In genomic region chr12:111598637-111599458, GRCh38 we compare ENCODE assay signal across 8 cellular contexts. TPM values are rescaled to one million over a fixed set of nuclear protein-coding genes. Genes with fewer than 3 reads are reported as not detected.
DNase-seq lines count a peak whose midpoint lies in the region; ATAC-seq lines count a peak whose summit lies in the region.

ATXN2 (minus strand) TSS chr12:111599315; CDS start chr12:111599034, 281 bp downstream.

- peak within 1 kb of the TSS; percentile 45 for H3K23ac ChIP-seq in mesendoderm (ENCODE audit: low read length)

- no peak within 1 kb of the TSS for H2BK15ac ChIP-seq in mesendoderm (replicated peaks; ENCODE audit: low read depth)

- H3K4ac ChIP-seq in mesendoderm (ENCODE audit: low read depth, low read length), result peak within 1 kb of the TSS; percentile 94

- no peaks in the 10 kb centered on the region for H3K36me3 ChIP-seq in effector memory CD4-positive, alpha-beta T cell (ENCODE audit: control insufficient read depth, insufficient read depth, low read length)
- no peaks in the 10 kb centered on the region for H3K36me3 ChIP-seq in mesendoderm (ENCODE audit: control insufficient read depth, insufficient read depth, low read length)

- H3K9me3 ChIP-seq in effector memory CD4-positive, alpha-beta T cell (ENCODE audit: control insufficient read depth, low read length), result no peaks in the 10 kb centered on the region

- DNase-seq in NCI-H187 (lab: John Stamatoyannopoulos, UW) (peak; percentile 43 to 79), NCI-H187 treated with DMSO at 0.1 percent for 48 hours (lab: John Stamatoyannopoulos, UW) (no peak), NCI-H2227 (lab: John Stamatoyannopoulos, UW; ENCODE audit: unreplicated experiment) (peak; percentile 89), mesendoderm (no peak)
- DNase-seq in activated CD4-positive, alpha-beta T cell treated with anti-CD3 and anti-CD28 coated beads, Interleukin-2, amount 50 U/mL, for 48 hours, result peak; percentile 65 to 67
- peak; percentile 62 to 67 (median 65) for DNase-seq in effector memory CD4-positive, alpha-beta T cell
- peak; percentile 40 for DNase-seq in stimulated activated CD8-positive, alpha-beta memory T cell treated with anti-CD3 and anti-CD28 coated beads, Interleukin-15, amount 100 ng/mL, for 24 hours (ENCODE audit: low read depth)

- peak within 1 kb of the TSS; percentile 96 for H2BK120ac ChIP-seq in mesendoderm (ENCODE audit: low read depth, low read length)

- H3K4me1 ChIP-seq in effector memory CD4-positive, alpha-beta T cell (ENCODE audit: control insufficient read depth, insufficient read depth, low read length, poor library complexity, severe bottlenecking), result peaks cover 5% of the 10 kb centered on the region
- H3K4me1 ChIP-seq in mesendoderm (ENCODE audit: control insufficient read depth, low read depth, low read length), result no peaks in the 10 kb centered on the region

- peak within 1 kb of the TSS; percentile 99 for H3K18ac ChIP-seq in mesendoderm (ENCODE audit: low read length)

- peaks cover 2% of the 10 kb centered on the region for H3K79me1 ChIP-seq in mesendoderm (ENCODE audit: low read length)

- no CpG with 5 or more reads among the region's 120 CpGs for WGBS in mesendoderm (ENCODE audit: extremely low coverage, insufficient coverage, low lambda C conversion rate)

- H3K4me3 ChIP-seq in effector memory CD4-positive, alpha-beta T cell (ENCODE audit: insufficient read depth, low read depth, low read length, poor library complexity, severe bottlenecking), result peak within 1 kb of the TSS; percentile 94
- peak within 1 kb of the TSS; percentile 97 for H3K4me3 ChIP-seq in mesendoderm (ENCODE audit: low read length)

- H3K79me2 ChIP-seq in mesendoderm (ENCODE audit: control insufficient read depth, insufficient read depth, low read length), result peaks cover 38% of the 10 kb centered on the region

- H4K5ac ChIP-seq in mesendoderm (ENCODE audit: low read length), result peak within 1 kb of the TSS; percentile 56

- peak within 1 kb of the TSS; percentile 99 for H3K4me2 ChIP-seq in mesendoderm (ENCODE audit: low read length)

- peak within 1 kb of the TSS; percentile 96 for H3K9ac ChIP-seq in mesendoderm (ENCODE audit: low read length)

- H3K56ac ChIP-seq in mesendoderm (ENCODE audit: low read length), result peak within 1 kb of the TSS; percentile 99

- ATAC-seq in HG02943 (IDR thresholded peaks at IDR 0.05; ENCODE audit: low read depth, unreplicated experiment), result peak; percentile 42

- H2AK5ac ChIP-seq in mesendoderm (ENCODE audit: low read length), result peak within 1 kb of the TSS; percentile 22

- peak within 1 kb of the TSS; percentile 100 for H2BK5ac ChIP-seq in mesendoderm (ENCODE audit: low read length)

- H4K8ac ChIP-seq in mesendoderm (ENCODE audit: low read depth, low read length), result peak within 1 kb of the TSS; percentile 78

- no peaks in the 10 kb centered on the region for H3K27me3 ChIP-seq in effector memory CD4-positive, alpha-beta T cell (replicated peaks; ENCODE audit: control insufficient read depth, insufficient read depth, low read length, poor library complexity, severe bottlenecking)
- no peaks in the 10 kb centered on the region for H3K27me3 ChIP-seq in mesendoderm (ENCODE audit: insufficient read depth, low read length, poor library complexity)

- peak within 1 kb of the TSS; percentile 79 for H3K27ac ChIP-seq in effector memory CD4-positive, alpha-beta T cell (ENCODE audit: insufficient read depth, low read length, poor library complexity, severe bottlenecking)
- H3K27ac ChIP-seq in mesendoderm (ENCODE audit: low read depth, low read length), result peak within 1 kb of the TSS; percentile 99

RNA-seq across cellular contexts. Expression of gene ATXN2, which starts in this region (rescaled TPM):
- polyA plus RNA-seq in mesendoderm (2013, experiment 1 of 2), result 37.5 TPM
- 37.8 TPM for polyA plus RNA-seq in mesendoderm (2013, experiment 2 of 2)

Comparison
In these comparisons a context has a peak if more than half of its experiments do, and no peak if none do; other contexts are left out.
1. DNase-seq: peak in NCI-H187 (2 of 2), NCI-H2227 (single experiment), activated CD4-positive, alpha-beta T cell treated with anti-CD3 and anti-CD28 coated beads, Interleukin-2, amount 50 U/mL, for 48 hours (2 of 2), effector memory CD4-positive, alpha-beta T cell (3 of 3) and stimulated activated CD8-positive, alpha-beta memory T cell treated with anti-CD3 and anti-CD28 coated beads, Interleukin-15, amount 100 ng/mL, for 24 hours (single experiment); none in NCI-H187 treated with DMSO at 0.1 percent for 48 hours (single experiment) and mesendoderm (single experiment).